Comparison of ENCODE assay signal across 17 cellular contexts in genomic region chr6:105014954-105015353, GRCh38. TPM values are rescaled to one million over a fixed set of nuclear protein-coding genes. Genes with fewer than 3 reads are reported as not detected.
"Had no signal": no experiment of that assay in that cellular context is flagged by ENCODE, and none has a peak within 500 bp of the region (broad histone marks: within the 10 kb centered on the region; RNA-seq: fewer than 3 reads in every experiment).

No MANE protein-coding gene starts in this region.

- H3K9me3 ChIP-seq: esophagus squamous epithelium, sigmoid colon, testis had no signal

- H3K27ac ChIP-seq: esophagus squamous epithelium, sigmoid colon, testis had no signal

- H3K27ac Mint-ChIP-seq: activated CD4-positive, alpha-beta memory T cell treated with anti-CD3 and anti-CD28 coated beads for 36 hours; activated naive CD8-positive, alpha-beta T cell; stimulated activated naive CD8-positive, alpha-beta T cell treated with anti-CD3 and anti-CD28 coated beads, Interleukin-15, Interleukin-2, amounts not matched to agents 100 ng/mL and 50 ng/mL, for 24 hours had no signal

- H3K4me1 ChIP-seq: esophagus squamous epithelium, sigmoid colon, testis had no signal

- H3K9me3 Mint-ChIP-seq: activated CD4-positive, alpha-beta memory T cell treated with anti-CD3 and anti-CD28 coated beads for 36 hours; stimulated activated naive CD8-positive, alpha-beta T cell treated with anti-CD3 and anti-CD28 coated beads, Interleukin-15, Interleukin-2, amounts not matched to agents 100 ng/mL and 50 ng/mL, for 24 hours had no signal

- H3K36me3 ChIP-seq: esophagus squamous epithelium, sigmoid colon had no signal

- DNase-seq: activated CD4-positive, alpha-beta memory T cell treated with anti-CD3 and anti-CD28 coated beads for 36 hours; activated CD4-positive, alpha-beta T cell treated with anti-CD3 and anti-CD28 coated beads for 1 hour; activated gamma-delta T cell; activated T-cell treated with anti-CD3 and anti-CD28 coated beads, Interleukin-2, amount 50 U/mL, for 48 hours; anterior cingulate cortex; esophagus squamous epithelium; head of caudate nucleus; nephron progenitor cell; sigmoid colon; stimulated activated CD4-positive, alpha-beta T cell treated with anti-CD3 and anti-CD28 coated beads, Interleukin-4, amount 100 ng/mL, for 1 hour; T-helper 9 cell; testis had no signal

- H3K27me3 ChIP-seq: esophagus squamous epithelium, sigmoid colon, testis had no signal

- H3K4me3 ChIP-seq: esophagus squamous epithelium, sigmoid colon, testis had no signal

- H3K36me3 Mint-ChIP-seq: activated CD4-positive, alpha-beta memory T cell treated with anti-CD3 and anti-CD28 coated beads for 36 hours; activated naive CD8-positive, alpha-beta T cell had no signal

- H3K4me3 Mint-ChIP-seq: activated CD4-positive, alpha-beta memory T cell treated with anti-CD3 and anti-CD28 coated beads for 36 hours; activated naive CD8-positive, alpha-beta T cell; nephron progenitor cell; stimulated activated naive CD8-positive, alpha-beta T cell treated with anti-CD3 and anti-CD28 coated beads, Interleukin-15, Interleukin-2, amounts not matched to agents 100 ng/mL and 50 ng/mL, for 24 hours had no signal

- H3K4me1 Mint-ChIP-seq: nephron progenitor cell had no signal

RNA-seq across cellular contexts. Expression of gene LIN28B, which starts 58.0 kb away (rescaled TPM):
- total RNA-seq: activated CD4-positive, alpha-beta memory T cell treated with anti-CD3 and anti-CD28 coated beads for 36 hours; esophagus squamous epithelium; lung microvascular endothelial cell; omental fat pad; pulmonary artery endothelial cell; sigmoid colon had no signal
